13 cellular contexts compared by ENCODE assay signal in the genomic region with DNA sequence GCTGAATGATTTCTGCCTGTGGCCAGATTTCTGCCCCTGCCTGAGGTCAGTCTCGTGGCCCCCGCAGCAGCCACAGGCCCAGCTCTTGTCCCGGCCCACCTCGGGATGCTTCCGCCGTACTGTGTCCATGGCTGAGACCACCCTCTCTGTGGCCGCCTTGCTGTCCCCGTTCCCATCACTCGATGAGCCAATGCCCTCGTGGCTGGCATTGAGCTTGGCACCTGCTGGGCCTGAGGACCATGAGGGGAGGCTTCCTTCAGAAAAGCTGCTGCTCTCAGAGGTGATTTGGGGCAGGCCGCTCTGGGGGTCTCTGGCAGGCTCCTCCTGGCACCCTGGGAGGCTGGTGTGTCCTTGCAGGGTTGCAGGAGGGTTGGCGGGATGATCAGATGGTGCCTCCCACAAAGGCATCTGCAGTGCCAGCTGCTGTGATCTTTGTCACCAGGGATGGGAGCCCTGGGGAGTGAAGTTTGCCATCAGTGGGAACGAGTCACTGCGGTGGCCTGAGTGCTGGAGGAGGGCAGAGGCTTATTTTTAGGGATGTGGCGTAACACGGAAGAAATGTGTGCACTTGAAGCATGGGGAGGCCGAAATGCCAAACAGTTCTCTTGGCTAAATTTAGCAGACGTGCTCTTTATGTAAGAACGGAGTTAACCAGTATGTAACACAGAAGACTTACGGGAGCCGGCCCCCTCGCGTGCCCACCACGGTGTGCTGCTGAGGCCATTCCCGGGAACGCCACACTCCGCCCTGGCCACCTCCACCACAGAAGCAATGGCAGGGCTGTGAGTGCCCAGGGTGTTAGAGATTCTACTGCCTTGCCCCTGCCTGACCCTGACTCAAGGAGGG. TPM values are rescaled to one million over a fixed set of nuclear protein-coding genes. Genes with fewer than 3 reads are reported as not detected.
A peak's percentile ranks its signal among the peaks of the same experiment; 100 is the strongest.
DNase-seq lines count a peak whose midpoint lies in the region; ATAC-seq, FAIRE-seq and TF ChIP-seq lines count a peak whose summit lies in the region.
"Had no signal": no experiment of that assay in that cellular context is flagged by ENCODE, and none has a peak within 500 bp of the region (broad histone marks: within the 10 kb centered on the region; RNA-seq: fewer than 3 reads in every experiment).

No MANE protein-coding gene starts in this region.

- no peak for ATAC-seq in upper lobe of left lung (ENCODE audit: low FRiP score in 2 of 2)
- ATAC-seq in GM21576 (IDR thresholded peaks at IDR 0.05; ENCODE audit: unreplicated experiment): no peak

- no peak overlapping the region for H3K4me3 Mint-ChIP-seq in activated CD4-positive, alpha-beta T cell treated with anti-CD3 and anti-CD28 coated beads, Interleukin-2, amount 10 ng/mL, durations not matched to agents 7 days and 5 days

- no peaks in the 10 kb centered on the region for H3K27me3 Mint-ChIP-seq in activated CD4-positive, alpha-beta T cell treated with anti-CD3 and anti-CD28 coated beads, Interleukin-2, amount 10 ng/mL, durations not matched to agents 7 days and 5 days

- POLR2A ChIA-PET in activated CD4-positive, alpha-beta T cell treated with anti-CD3 and anti-CD28 coated beads, Interleukin-2, amount 10 ng/mL, durations not matched to agents 7 days and 5 days (lab: Charles Lee): no interaction called here

- intact Hi-C loops in dorsolateral prefrontal cortex (cut with DNase I): no loop called here

- H3K9me3 ChIP-seq in muscle layer of duodenum (ENCODE audit: control insufficient read depth in 1 of 2, low read length in 2 of 2): no peaks in the 10 kb centered on the region
- no peaks in the 10 kb centered on the region for H3K9me3 ChIP-seq in upper lobe of left lung

- DNase-seq in activated CD4-positive, alpha-beta T cell treated with anti-CD3 and anti-CD28 coated beads, Interleukin-2, amount 10 ng/mL, durations not matched to agents 7 days and 5 days: no peak
- no peak for DNase-seq in activated CD4-positive, alpha-beta T cell treated with anti-CD3 and anti-CD28 coated beads for 48 hours
- no peak for DNase-seq in dorsolateral prefrontal cortex
- DNase-seq in upper lobe of left lung: peak; percentile 21 to 81
- DNase-seq in GM19239 (ENCODE audit: insufficient read length, low spot score): no peak
- DNase-seq in midbrain (lab: John Stamatoyannopoulos, UW): no peak
- DNase-seq: KG1, NCI-H2029, T-helper 2 cell had no signal

- TF ChIP-seq CTCF in dorsolateral prefrontal cortex (IDR thresholded peaks at IDR 0.05 in 54 of 56, conservative IDR thresholded peaks at IDR 0.05 in 2 of 56; ENCODE audit: low read depth in 1 of 56, partially characterized antibody in 56 of 56): no peak
- TF ChIP-seq CTCF in upper lobe of left lung (IDR thresholded peaks at IDR 0.05): no peak

- H3K27ac ChIP-seq in dorsolateral prefrontal cortex (peak overlapping the region in 37 of 59 donors; percentile 3 to 76 (median 61)), muscle layer of duodenum (ENCODE audit: low read length) (peak overlapping the region; percentile 83), upper lobe of left lung (peak overlapping the region in 2 of 4 donors; percentile 18 to 60)

- CTCF ChIA-PET in activated CD4-positive, alpha-beta T cell treated with anti-CD3 and anti-CD28 coated beads, Interleukin-2, amount 10 ng/mL, durations not matched to agents 7 days and 5 days (lab: Charles Lee): no interaction called here

- H3K36me3 Mint-ChIP-seq in activated CD4-positive, alpha-beta T cell treated with anti-CD3 and anti-CD28 coated beads, Interleukin-2, amount 10 ng/mL, durations not matched to agents 7 days and 5 days (ENCODE audit: low read depth): no peaks in the 10 kb centered on the region

- peaks cover 2% of the 10 kb centered on the region for H3K9me3 Mint-ChIP-seq in activated CD4-positive, alpha-beta T cell treated with anti-CD3 and anti-CD28 coated beads, Interleukin-2, amount 10 ng/mL, durations not matched to agents 7 days and 5 days

- 83 to 85% methylated on average over 15 to 27 of the region's 27 CpGs for WGBS in upper lobe of left lung, 2 donors

- FAIRE-seq in GM19239 (lab: Jason Lieb, UNC): no peak

- no peak for TF ChIP-seq POLR2A in upper lobe of left lung (IDR thresholded peaks at IDR 0.05)

- H3K36me3 ChIP-seq in muscle layer of duodenum (ENCODE audit: control insufficient read depth in 1 of 2, insufficient read depth in 2 of 2, low read length in 2 of 2) (peaks cover 0 to 4% of the 10 kb centered on the region in 2 donors), upper lobe of left lung (no peaks in the 10 kb centered on the region)

- H3K4me3 ChIP-seq in dorsolateral prefrontal cortex (no peak overlapping the region), muscle layer of duodenum (ENCODE audit: low read depth in 1 of 2, low read length in 2 of 2) (peak overlapping the region in 1 of 2 donors; percentile 13), upper lobe of left lung (no peak overlapping the region)

- H3K27ac Mint-ChIP-seq in activated CD4-positive, alpha-beta T cell treated with anti-CD3 and anti-CD28 coated beads, Interleukin-2, amount 10 ng/mL, durations not matched to agents 7 days and 5 days: peak overlapping the region; percentile 25

- peaks cover 12% of the 10 kb centered on the region for H3K4me1 Mint-ChIP-seq in activated CD4-positive, alpha-beta T cell treated with anti-CD3 and anti-CD28 coated beads, Interleukin-2, amount 10 ng/mL, durations not matched to agents 7 days and 5 days

- no peaks in the 10 kb centered on the region for H3K27me3 ChIP-seq in dorsolateral prefrontal cortex
- H3K27me3 ChIP-seq in muscle layer of duodenum (ENCODE audit: low read depth, low read length): no peaks in the 10 kb centered on the region
- H3K27me3 ChIP-seq in upper lobe of left lung: no peaks in the 10 kb centered on the region

- H3K4me1 ChIP-seq in muscle layer of duodenum (ENCODE audit: control insufficient read depth in 1 of 2, insufficient read depth in 2 of 2, low read length in 2 of 2) (peaks cover 3 to 17% of the 10 kb centered on the region in 2 donors), upper lobe of left lung (peaks cover 0 to 16% (median 0%) of the 10 kb centered on the region in 4 donors)

- no peak for TF ChIP-seq EP300 in upper lobe of left lung (IDR thresholded peaks at IDR 0.05)

RNA-seq across cellular contexts. Expression of a gene that starts 47.7 kb away (rescaled TPM):
- total RNA-seq in activated CD4-positive, alpha-beta T cell treated with anti-CD3 and anti-CD28 coated beads, Interleukin-2, amount 10 ng/mL, durations not matched to agents 7 days and 5 days: not detected
- total RNA-seq in dorsolateral prefrontal cortex: 10 to 100 TPM in 13 of 120 experiments, 1 to 10 TPM in 107; 2.3 to 26.0 (median 6.4) TPM
- under 1 TPM in 3 of 6 donors, not detected in 3; 0.30 to 0.74 (median 0.40) TPM for total RNA-seq in upper lobe of left lung
- total RNA-seq: A172, pulmonary artery endothelial cell had no signal

Comparison
In these comparisons a context has a peak if more than half of its experiments do, and no peak if none do; other contexts are left out.
1. DNase-seq: peak in upper lobe of left lung (2 of 2); none in activated CD4-positive, alpha-beta T cell treated with anti-CD3 and anti-CD28 coated beads, Interleukin-2, amount 10 ng/mL, durations not matched to agents 7 days and 5 days (single experiment), activated CD4-positive, alpha-beta T cell treated with anti-CD3 and anti-CD28 coated beads for 48 hours (single experiment), dorsolateral prefrontal cortex (0 of 10), GM19239 (single experiment) and midbrain (single experiment).